8 cellular contexts compared by ENCODE assay signal in the genomic region with DNA sequence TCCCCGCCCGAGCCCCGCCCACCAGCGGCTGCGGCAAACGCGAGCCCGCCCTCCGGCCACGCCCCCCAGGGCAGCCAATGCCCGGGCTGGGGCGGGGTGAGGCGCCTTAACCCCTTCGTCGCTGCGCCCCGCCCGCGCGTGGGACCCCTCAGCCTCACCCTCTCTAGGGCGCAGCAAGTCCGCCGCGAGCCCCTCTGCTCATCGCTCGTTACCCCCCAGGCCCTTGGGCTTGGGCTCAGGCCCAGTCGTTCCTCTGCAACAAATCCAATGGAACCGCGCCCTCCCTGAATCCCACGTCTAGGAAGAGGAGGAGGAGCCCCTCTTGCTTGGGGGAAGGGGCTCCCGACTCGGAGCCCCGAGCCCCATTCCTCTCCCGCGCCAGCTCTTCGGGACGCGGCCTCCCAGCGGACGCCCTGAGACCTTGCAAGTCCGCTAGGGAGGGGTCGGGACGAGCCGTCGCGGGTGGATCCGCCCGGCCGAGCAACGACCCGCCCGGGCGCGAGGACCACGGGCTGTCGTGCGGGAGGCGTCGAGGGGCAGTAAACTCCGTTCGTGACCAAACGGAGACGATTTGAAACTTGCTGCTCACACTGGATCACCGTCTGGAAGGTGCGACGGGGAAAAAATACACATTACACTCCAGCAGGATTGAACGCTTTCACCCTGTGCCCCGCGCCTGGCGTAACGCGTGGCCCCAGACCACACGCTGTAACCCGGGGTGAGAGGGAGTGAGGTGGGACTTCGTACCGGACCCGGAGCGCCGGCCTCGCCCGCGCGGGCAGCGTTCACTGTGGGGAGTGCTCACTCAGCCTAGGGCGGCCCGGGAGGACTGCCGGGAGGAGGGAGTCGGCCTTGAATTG. TPM values are rescaled to one million over a fixed set of nuclear protein-coding genes. Genes with fewer than 3 reads are reported as not detected.
DNase-seq lines count a peak whose midpoint lies in the region; ATAC-seq and TF ChIP-seq lines count a peak whose summit lies in the region.

No MANE protein-coding gene starts in this region.

- peak overlapping the region; percentile 50; the same call in 1 of the 2 replicates for H2AFZ ChIP-seq in Loucy (ENCODE audit: low read length)
- H2AFZ ChIP-seq in SK-N-SH (ENCODE audit: low read depth): peak overlapping the region; percentile 81

- H3K9me2 ChIP-seq in DOHH2 (replicated peaks; ENCODE audit: control insufficient read depth, low read length) (no peaks in the 10 kb centered on the region), Loucy (replicated peaks; ENCODE audit: low read depth, low read length) (no peaks in the 10 kb centered on the region), SK-N-SH (no peaks in the 10 kb centered on the region)

- H3K4me1 Mint-ChIP-seq in activated naive CD4-positive, alpha-beta T cell treated with anti-CD3 and anti-CD28 coated beads, Interleukin-2, amount 50 U/mL, for 24 hours: peaks cover 26% of the 10 kb centered on the region

- DNase-seq in H4 (ENCODE audit: low spot score): peak; percentile 59
- peak; percentile 99 for DNase-seq in SK-N-SH
- peak; percentile 91 for DNase-seq in glomerular visceral epithelial cell (ENCODE audit: extremely low spot score)
- peak; percentile 56 for DNase-seq in omental fat pad (ENCODE audit: low spot score)

- CTCF ChIA-PET in SK-N-SH (lab: Yijun Ruan, JAX): interaction anchor here (0.5 kb wide), 1 partner anchor 12 kb away, joined by 3 read pairs; no protein-coding TSS in a partner anchor

- peaks cover 3% of the 10 kb centered on the region for H3K27me3 Mint-ChIP-seq in activated naive CD4-positive, alpha-beta T cell treated with anti-CD3 and anti-CD28 coated beads, Interleukin-2, amount 50 U/mL, for 24 hours

- H3K9ac ChIP-seq in Loucy (ENCODE audit: low read depth, low read length, poor library complexity, severe bottlenecking) (no peak overlapping the region), SK-N-SH (peak overlapping the region; percentile 85)

- H3K27ac Mint-ChIP-seq in activated naive CD4-positive, alpha-beta T cell treated with anti-CD3 and anti-CD28 coated beads, Interleukin-2, amount 50 U/mL, for 24 hours: peak overlapping the region; percentile 30

- no peaks in the 10 kb centered on the region for H4K20me1 ChIP-seq in DOHH2 (ENCODE audit: control insufficient read depth, insufficient read depth, low read depth, low read length)
- no peaks in the 10 kb centered on the region for H4K20me1 ChIP-seq in Loucy (ENCODE audit: insufficient read depth, low read length, poor library complexity, severe bottlenecking)
- no peaks in the 10 kb centered on the region for H4K20me1 ChIP-seq in SK-N-SH (ENCODE audit: insufficient read depth)

- no peaks in the 10 kb centered on the region for H3K9me3 ChIP-seq in DOHH2 (ENCODE audit: control insufficient read depth, insufficient read depth, low read length)
- H3K9me3 ChIP-seq in Loucy (ENCODE audit: insufficient read depth, low read depth, low read length): no peaks in the 10 kb centered on the region
- H3K9me3 ChIP-seq in SK-N-SH: no peaks in the 10 kb centered on the region

- 5% methylated on average over 42 of the region's 88 CpGs for WGBS in SK-N-SH (ENCODE audit: low lambda C conversion rate)

- H3K36me3 ChIP-seq in DOHH2 (ENCODE audit: control insufficient read depth, low read length) (no peaks in the 10 kb centered on the region), Loucy (ENCODE audit: insufficient read depth, low read length) (no peaks in the 10 kb centered on the region), SK-N-SH (replicated peaks in 1 of 2; ENCODE audit: control insufficient read depth in 1 of 2, insufficient read depth in 2 of 2, low read length in 1 of 2) (no peaks in the 10 kb centered on the region)

- peaks cover 6% of the 10 kb centered on the region; the same call in 1 of the 2 replicates for H3F3A ChIP-seq in DOHH2 (ENCODE audit: control insufficient read depth, insufficient read depth)
- H3F3A ChIP-seq in Loucy (ENCODE audit: low read depth): no peaks in the 10 kb centered on the region
- H3F3A ChIP-seq in SK-N-SH (replicated peaks; ENCODE audit: insufficient read depth): peaks cover 3% of the 10 kb centered on the region

- peaks cover 48% of the 10 kb centered on the region for H3K27me3 ChIP-seq in DOHH2 (ENCODE audit: control insufficient read depth, low read length)
- H3K27me3 ChIP-seq in Loucy (ENCODE audit: insufficient read depth, low read length, poor library complexity, severe bottlenecking): no peaks in the 10 kb centered on the region
- no peaks in the 10 kb centered on the region for H3K27me3 ChIP-seq in SK-N-SH (ENCODE audit: insufficient read depth)

- POLR2A ChIA-PET in SK-N-SH (lab: Yijun Ruan, JAX): no interaction called here

- TF ChIP-seq RAD21 in SK-N-SH (IDR thresholded peaks at IDR 0.05; ENCODE audit: low read length): no peak

- H3K4me3 ChIP-seq in DOHH2 (ENCODE audit: low read length) (peak overlapping the region; percentile 86), Loucy (ENCODE audit: low read length, poor library complexity, severe bottlenecking) (peak overlapping the region; percentile 87), SK-N-SH (ENCODE audit: low read depth in 2 of 2, low read length in 1 of 2) (peak overlapping the region; percentile 84 to 89)

- TF ChIP-seq CTCF in DOHH2 (IDR thresholded peaks at IDR 0.05; ENCODE audit: low read depth, low read length, poor library complexity, severe bottlenecking): no peak
- no peak for TF ChIP-seq CTCF in Loucy (conservative IDR thresholded peaks at IDR 0.05; ENCODE audit: low read length)
- TF ChIP-seq CTCF in SK-N-SH (IDR thresholded peaks at IDR 0.05): no peak; the same call in 1 of the 2 replicates
- TF ChIP-seq CTCF in omental fat pad (IDR thresholded peaks at IDR 0.05): no peak

- H3K27ac ChIP-seq in DOHH2 (ENCODE audit: low read depth, low read length) (no peak overlapping the region), SK-N-SH (ENCODE audit: low read depth in 2 of 2, low read length in 1 of 2) (peak overlapping the region in 1 of 2 experiments; percentile 61; a peak in 1 of 4 replicates), temporal lobe (ENCODE audit: low read depth, low read length) (peak overlapping the region; percentile 66)

- H3K4me2 ChIP-seq in DOHH2 (ENCODE audit: low read length) (peak overlapping the region; percentile 99), Loucy (ENCODE audit: low read depth, low read length, poor library complexity, severe bottlenecking) (peak overlapping the region; percentile 80), SK-N-SH (peak overlapping the region; percentile 98)

- peaks cover 1% of the 10 kb centered on the region for H3K36me3 Mint-ChIP-seq in activated naive CD4-positive, alpha-beta T cell treated with anti-CD3 and anti-CD28 coated beads, Interleukin-2, amount 50 U/mL, for 24 hours

- no peak for TF ChIP-seq EP300 in SK-N-SH (IDR thresholded peaks at IDR 0.05; ENCODE audit: borderline replicate concordance in 1 of 2, low read depth in 1 of 2, low read length in 1 of 2)

- H3K4me1 ChIP-seq in DOHH2 (ENCODE audit: control insufficient read depth, low read length) (peaks cover 14% of the 10 kb centered on the region), Loucy (ENCODE audit: insufficient read depth, low read length, poor library complexity, severe bottlenecking) (peaks cover 4% of the 10 kb centered on the region), SK-N-SH (ENCODE audit: control insufficient read depth in 1 of 2, insufficient read depth in 2 of 2, low read depth in 1 of 2, low read length in 1 of 2) (peaks cover 0 to 15% of the 10 kb centered on the region in 2 experiments; a peak in 2 of 4 replicates)

- peak overlapping the region; percentile 86 for H3K4me3 Mint-ChIP-seq in activated naive CD4-positive, alpha-beta T cell treated with anti-CD3 and anti-CD28 coated beads, Interleukin-2, amount 50 U/mL, for 24 hours

- peak; percentile 90 for ATAC-seq in omental fat pad (ENCODE audit: low FRiP score)

- H3K79me2 ChIP-seq in DOHH2 (ENCODE audit: control insufficient read depth, low read length) (no peaks in the 10 kb centered on the region), Loucy (ENCODE audit: insufficient read depth, low read length) (no peaks in the 10 kb centered on the region), SK-N-SH (ENCODE audit: insufficient read depth) (no peaks in the 10 kb centered on the region)

- no peaks in the 10 kb centered on the region for H3K9me3 Mint-ChIP-seq in activated naive CD4-positive, alpha-beta T cell treated with anti-CD3 and anti-CD28 coated beads, Interleukin-2, amount 50 U/mL, for 24 hours

TF ChIP-seq in SK-N-SH, 30 proteins besides CTCF, POLR2A, EP300 and RAD21:
- no peak for TF ChIP-seq CHD2 (IDR thresholded peaks at IDR 0.05; ENCODE audit: low read length, partially characterized antibody)

RNA-seq across cellular contexts. Expression of a gene that starts 0.5 kb away (rescaled TPM):
- 1.7 and 2.0 TPM in 2 replicates for total RNA-seq in H4 (2014; rRNA removed; shearing (Covaris generic))
- 11.9 and 12.3 TPM in 2 replicates for polyA plus RNA-seq in SK-N-SH (2012; rRNA removed)
- polyA plus RNA-seq in SK-N-SH (2012; cell fraction: cytosol; rRNA removed): 5.4 and 8.2 TPM in 2 replicates
- polyA plus RNA-seq in SK-N-SH (2012; cell fraction: nucleus; rRNA removed): 21.1 and 28.9 TPM in 2 replicates
- total RNA-seq in omental fat pad (1 to 10 TPM; 5.5 to 8.5 (median 8.0) TPM), temporal lobe (15.0 TPM)

RNA-seq across cellular contexts. Expression of a gene that starts 14.1 kb away (rescaled TPM):
- total RNA-seq in H4 (2014; rRNA removed; shearing (Covaris generic)): 21.8 and 23.1 TPM in 2 replicates
- 11.4 and 16.7 TPM in 2 replicates for polyA plus RNA-seq in SK-N-SH (2012; rRNA removed)
- 14.8 and 14.9 TPM in 2 replicates for polyA plus RNA-seq in SK-N-SH (2012; cell fraction: cytosol; rRNA removed)
- 8.1 and 14.8 TPM in 2 replicates for polyA plus RNA-seq in SK-N-SH (2012; cell fraction: nucleus; rRNA removed)
- total RNA-seq in omental fat pad (10 to 100 TPM; 14.9 to 24.6 (median 17.0) TPM), temporal lobe (17.0 TPM)

RNA-seq across cellular contexts. Expression of a gene that starts 14.1 kb away (rescaled TPM):
- 1.7 and 2.3 TPM in 2 replicates for total RNA-seq in H4 (2014; rRNA removed; shearing (Covaris generic))
- polyA plus RNA-seq in SK-N-SH (2012; rRNA removed): 4.3 and 4.4 TPM in 2 replicates
- 1.9 and 3.0 TPM in 2 replicates for polyA plus RNA-seq in SK-N-SH (2012; cell fraction: cytosol; rRNA removed)
- polyA plus RNA-seq in SK-N-SH (2012; cell fraction: nucleus; rRNA removed): 7.2 and 7.7 TPM in 2 replicates
- total RNA-seq in omental fat pad (1 to 10 TPM; 4.6 to 6.4 (median 5.6) TPM), temporal lobe (2.7 TPM)

RNA-seq across cellular contexts. Expression of a gene that starts 30.7 kb away (rescaled TPM):
- total RNA-seq in H4 (2014; rRNA removed; shearing (Covaris generic)): 37.1 and 46.2 TPM in 2 replicates
- 65.2 and 70.6 TPM in 2 replicates for polyA plus RNA-seq in SK-N-SH (2012; rRNA removed)
- polyA plus RNA-seq in SK-N-SH (2012; cell fraction: cytosol; rRNA removed): 66.9 and 78.4 TPM in 2 replicates
- polyA plus RNA-seq in SK-N-SH (2012; cell fraction: nucleus; rRNA removed): 73.3 and 73.4 TPM in 2 replicates
- total RNA-seq in omental fat pad: 10 to 100 TPM; 61.5 to 76.5 (median 68.2) TPM
- 19.4 TPM for total RNA-seq in temporal lobe

RNA-seq across cellular contexts. Expression of a gene that starts 35.5 kb away (rescaled TPM):
- total RNA-seq in H4 (2014; rRNA removed; shearing (Covaris generic)): 55.6 and 70.1 TPM in 2 replicates
- 66.7 and 67.7 TPM in 2 replicates for polyA plus RNA-seq in SK-N-SH (2012; rRNA removed)
- polyA plus RNA-seq in SK-N-SH (2012; cell fraction: cytosol; rRNA removed): 49.4 and 56.4 TPM in 2 replicates
- polyA plus RNA-seq in SK-N-SH (2012; cell fraction: nucleus; rRNA removed): 96.3 and 150 TPM in 2 replicates
- 10 to 100 TPM; 32.0 to 42.9 (median 35.7) TPM for total RNA-seq in omental fat pad
- 28.0 TPM for total RNA-seq in temporal lobe
